Comparison of ENCODE assay signal across 1 cellular context in the genomic region with DNA sequence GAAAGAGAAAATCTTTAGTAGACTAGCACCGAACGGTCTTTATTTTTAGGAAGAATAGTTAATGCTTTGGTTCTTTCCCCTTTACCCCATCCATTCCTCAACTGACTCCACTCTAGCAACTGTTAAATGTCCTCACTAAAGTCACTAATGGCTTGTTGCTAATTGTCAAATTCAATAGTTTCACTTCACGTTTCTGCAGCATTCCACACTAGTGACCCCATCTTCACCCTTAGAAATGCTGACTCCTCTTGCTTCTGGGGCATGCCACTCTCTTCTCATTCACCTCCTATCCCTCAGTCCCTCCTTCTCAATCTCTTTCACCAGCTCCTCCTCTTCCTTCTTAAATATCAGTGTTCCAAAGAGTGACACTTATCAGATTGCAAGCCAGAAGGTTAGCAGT.
TF ChIP-seq lines count a peak whose summit lies in the region.

No MANE protein-coding gene starts in this region.

TF ChIP-seq in GM12878, 131 proteins besides CTCF, POLR2A, EP300 and RAD21:
- peak; percentile 71 for TF ChIP-seq MTA2 (IDR thresholded peaks at IDR 0.05; ENCODE audit: low read depth)
- TF ChIP-seq, protein P1, sequence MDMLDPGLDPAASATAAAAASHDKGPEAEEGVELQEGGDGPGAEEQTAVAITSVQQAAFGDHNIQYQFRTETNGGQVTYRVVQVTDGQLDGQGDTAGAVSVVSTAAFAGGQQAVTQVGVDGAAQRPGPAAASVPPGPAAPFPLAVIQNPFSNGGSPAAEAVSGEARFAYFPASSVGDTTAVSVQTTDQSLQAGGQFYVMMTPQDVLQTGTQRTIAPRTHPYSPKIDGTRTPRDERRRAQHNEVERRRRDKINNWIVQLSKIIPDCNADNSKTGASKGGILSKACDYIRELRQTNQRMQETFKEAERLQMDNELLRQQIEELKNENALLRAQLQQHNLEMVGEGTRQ (IDR thresholded peaks at IDR 0.05; ENCODE audit: borderline replicate concordance, low read depth, low read length), result no peak
- TF ChIP-seq SPI1 (IDR thresholded peaks at IDR 0.05; ENCODE audit: borderline replicate concordance, insufficient read depth, low read depth, low read length), result peak; percentile 45; the same call in 1 of the 2 replicates
- TF ChIP-seq NR2C1 (IDR thresholded peaks at IDR 0.05), result no peak
- TF ChIP-seq IKZF1 (conservative IDR thresholded peaks at IDR 0.05), result 0 out of 2 replicates have a peak, but pooled peaks have one; percentile 21
- 0 out of 4 replicates have a peak, but pooled peaks of 1 of the 2 experiments have one; percentile 16 for TF ChIP-seq IKZF2 (IDR thresholded peaks at IDR 0.05)
- TF ChIP-seq BHLHE40 (IDR thresholded peaks at IDR 0.05; ENCODE audit: borderline replicate concordance in 1 of 2, low read depth in 2 of 2, low read length in 1 of 2), result 0 out of 4 replicates have a peak, but pooled peaks of 1 of the 2 experiments have one; percentile 10
